ENCODE assay signal across 13 cellular contexts in the genomic region with DNA sequence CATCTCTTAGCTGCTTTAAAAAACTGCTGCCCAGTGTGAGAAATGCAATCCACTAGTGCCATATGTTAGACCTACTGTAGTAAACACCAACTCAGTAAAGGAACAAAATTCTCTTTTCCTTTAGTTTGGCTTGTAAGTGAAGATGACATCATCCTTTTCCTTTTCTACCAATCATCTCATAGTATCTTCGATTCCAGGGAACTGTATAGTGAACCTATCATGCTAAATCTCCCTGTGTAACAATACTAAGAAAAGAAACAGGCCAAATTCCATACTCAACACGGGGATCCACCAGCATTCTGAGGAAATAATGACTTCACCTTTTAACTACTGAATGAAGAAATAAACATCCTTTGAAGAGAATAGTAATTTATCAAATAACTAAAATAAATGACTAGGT.
DNase-seq lines count a peak whose midpoint lies in the region; ATAC-seq lines count a peak whose summit lies in the region.
"Had no signal": no experiment of that assay in that cellular context is flagged by ENCODE, and none has a peak within 500 bp of the region (broad histone marks: within the 10 kb centered on the region; RNA-seq: fewer than 3 reads in every experiment).

No MANE protein-coding gene starts in this region.

- ATAC-seq in central memory CD8-positive, alpha-beta T cell (replicated peaks; ENCODE audit: extremely low read depth, poor library complexity, severe bottlenecking) = no peak
- no peak for ATAC-seq in stimulated activated naive B cell treated with anti-CD40 and anti-IgM and Interleukin-4, amounts not matched to agents 10 μg/mL and 1 μg/mL and 100 μg/mL, for 72 hours (replicated peaks)
- no peak for ATAC-seq in GM19023 (IDR thresholded peaks at IDR 0.05; ENCODE audit: unreplicated experiment)
- no peak for ATAC-seq in GM21529 (IDR thresholded peaks at IDR 0.05; ENCODE audit: unreplicated experiment)

- peaks cover 79% of the 10 kb centered on the region for H3K4me1 Mint-ChIP-seq in activated naive CD4-positive, alpha-beta T cell treated with anti-CD3 and anti-CD28 coated beads for 36 hours (ENCODE audit: low read depth)
- peaks cover 79% of the 10 kb centered on the region for H3K4me1 Mint-ChIP-seq in activated naive CD4-positive, alpha-beta T cell treated with anti-CD3 and anti-CD28 coated beads, Interleukin-2, amount 10 ng/mL, durations not matched to agents 7 days and 5 days
- peaks cover 51% of the 10 kb centered on the region for H3K4me1 Mint-ChIP-seq in central memory CD8-positive, alpha-beta T cell
- peaks cover 17 to 29% of the 10 kb centered on the region in 2 donors for H3K4me1 Mint-ChIP-seq in stimulated activated naive B cell treated with anti-CD40 and anti-IgM and Interleukin-4, amounts not matched to agents 10 μg/mL and 1 μg/mL and 100 μg/mL, for 72 hours

- no peaks in the 10 kb centered on the region for H3K9me3 Mint-ChIP-seq in activated naive CD4-positive, alpha-beta T cell treated with anti-CD3 and anti-CD28 coated beads for 36 hours
- no peaks in the 10 kb centered on the region for H3K9me3 Mint-ChIP-seq in activated naive CD4-positive, alpha-beta T cell treated with anti-CD3 and anti-CD28 coated beads, Interleukin-2, amount 10 ng/mL, durations not matched to agents 7 days and 5 days
- H3K9me3 Mint-ChIP-seq in central memory CD8-positive, alpha-beta T cell = no peaks in the 10 kb centered on the region
- H3K9me3 Mint-ChIP-seq in stimulated activated naive B cell treated with anti-CD40 and anti-IgM and Interleukin-4, amounts not matched to agents 10 μg/mL and 1 μg/mL and 100 μg/mL, for 72 hours = no peaks in the 10 kb centered on the region
- H3K9me3 Mint-ChIP-seq: mesothelial cell of epicardium had no signal

- H3K27me3 Mint-ChIP-seq in activated naive CD4-positive, alpha-beta T cell treated with anti-CD3 and anti-CD28 coated beads for 36 hours (ENCODE audit: low read depth) = no peaks in the 10 kb centered on the region
- no peaks in the 10 kb centered on the region for H3K27me3 Mint-ChIP-seq in activated naive CD4-positive, alpha-beta T cell treated with anti-CD3 and anti-CD28 coated beads, Interleukin-2, amount 10 ng/mL, durations not matched to agents 7 days and 5 days
- no peaks in the 10 kb centered on the region for H3K27me3 Mint-ChIP-seq in central memory CD8-positive, alpha-beta T cell
- H3K27me3 Mint-ChIP-seq in stimulated activated naive B cell treated with anti-CD40 and anti-IgM and Interleukin-4, amounts not matched to agents 10 μg/mL and 1 μg/mL and 100 μg/mL, for 72 hours = no peaks in the 10 kb centered on the region

- no peak for DNase-seq in activated naive CD4-positive, alpha-beta T cell treated with anti-CD3 and anti-CD28 coated beads for 36 hours
- DNase-seq in activated naive CD4-positive, alpha-beta T cell treated with anti-CD3 and anti-CD28 coated beads, Interleukin-2, amount 10 ng/mL, durations not matched to agents 7 days and 5 days = no peak
- DNase-seq in NCI-H1694 treated with DMSO at 0.1 percent for 48 hours (lab: John Stamatoyannopoulos, UW) (peak; percentile 13), NCI-H187 treated with DMSO at 0.1 percent for 48 hours (lab: John Stamatoyannopoulos, UW) (no peak)
- DNase-seq in central memory CD8-positive, alpha-beta T cell (ENCODE audit: low spot score in 2 of 2) = no peak
- no peak for DNase-seq in stimulated activated naive B cell treated with anti-CD40 and anti-IgM and Interleukin-4, amounts not matched to agents 10 μg/mL and 1 μg/mL and 100 μg/mL, for 72 hours
- DNase-seq: central memory CD4-positive, alpha-beta T cell; DMS79; NCI-H510A; T-helper 2 cell had no signal

- intact Hi-C loops in activated naive CD4-positive, alpha-beta T cell treated with anti-CD3 and anti-CD28 coated beads for 36 hours (cut with micrococcal nuclease) = loop anchor here (5.0 to 10.0 kb wide), 5 partner anchors 263 to 880 kb away; partner anchors contain the start of genes LYRM7 and SLC22A4

- CTCF ChIA-PET in activated naive CD4-positive, alpha-beta T cell treated with anti-CD3 and anti-CD28 coated beads for 36 hours (lab: Charles Lee) = no interaction called here
- CTCF ChIA-PET in activated naive CD4-positive, alpha-beta T cell treated with anti-CD3 and anti-CD28 coated beads, Interleukin-2, amount 10 ng/mL, durations not matched to agents 7 days and 5 days (lab: Charles Lee) = no interaction called here

- H3K4me3 Mint-ChIP-seq in activated naive CD4-positive, alpha-beta T cell treated with anti-CD3 and anti-CD28 coated beads for 36 hours = no peak overlapping the region
- H3K4me3 Mint-ChIP-seq in activated naive CD4-positive, alpha-beta T cell treated with anti-CD3 and anti-CD28 coated beads, Interleukin-2, amount 10 ng/mL, durations not matched to agents 7 days and 5 days = no peak overlapping the region
- H3K4me3 Mint-ChIP-seq in central memory CD8-positive, alpha-beta T cell = no peak overlapping the region
- H3K4me3 Mint-ChIP-seq in stimulated activated naive B cell treated with anti-CD40 and anti-IgM and Interleukin-4, amounts not matched to agents 10 μg/mL and 1 μg/mL and 100 μg/mL, for 72 hours = no peak overlapping the region
- H3K4me3 Mint-ChIP-seq: mesothelial cell of epicardium had no signal

- H3K27ac Mint-ChIP-seq in activated naive CD4-positive, alpha-beta T cell treated with anti-CD3 and anti-CD28 coated beads for 36 hours = peak overlapping the region; percentile 54
- no peak overlapping the region for H3K27ac Mint-ChIP-seq in activated naive CD4-positive, alpha-beta T cell treated with anti-CD3 and anti-CD28 coated beads, Interleukin-2, amount 10 ng/mL, durations not matched to agents 7 days and 5 days
- peak overlapping the region; percentile 60 for H3K27ac Mint-ChIP-seq in central memory CD8-positive, alpha-beta T cell (ENCODE audit: low read depth)
- peak overlapping the region; percentile 20 for H3K27ac Mint-ChIP-seq in stimulated activated naive B cell treated with anti-CD40 and anti-IgM and Interleukin-4, amounts not matched to agents 10 μg/mL and 1 μg/mL and 100 μg/mL, for 72 hours
- H3K27ac Mint-ChIP-seq: mesothelial cell of epicardium had no signal

- peaks cover 2% of the 10 kb centered on the region for H3K36me3 Mint-ChIP-seq in activated naive CD4-positive, alpha-beta T cell treated with anti-CD3 and anti-CD28 coated beads for 36 hours (ENCODE audit: low read depth)
- H3K36me3 Mint-ChIP-seq in activated naive CD4-positive, alpha-beta T cell treated with anti-CD3 and anti-CD28 coated beads, Interleukin-2, amount 10 ng/mL, durations not matched to agents 7 days and 5 days = peaks cover 34% of the 10 kb centered on the region
- H3K36me3 Mint-ChIP-seq in central memory CD8-positive, alpha-beta T cell (ENCODE audit: insufficient read depth) = peaks cover 5% of the 10 kb centered on the region
- H3K36me3 Mint-ChIP-seq in stimulated activated naive B cell treated with anti-CD40 and anti-IgM and Interleukin-4, amounts not matched to agents 10 μg/mL and 1 μg/mL and 100 μg/mL, for 72 hours = peaks cover 7 to 23% of the 10 kb centered on the region in 2 donors
- H3K36me3 Mint-ChIP-seq: mesothelial cell of epicardium had no signal
